In genomic region chr18:30800800-30801199, GRCh38 we compare ENCODE assay signal across 34 cellular contexts.
DNase-seq lines count a peak whose midpoint lies in the region; ATAC-seq, FAIRE-seq and TF ChIP-seq lines count a peak whose summit lies in the region.
"Had no signal": no experiment of that assay in that cellular context is flagged by ENCODE, and none has a peak within 500 bp of the region (broad histone marks: within the 10 kb centered on the region; RNA-seq: fewer than 3 reads in every experiment).

No MANE protein-coding gene starts in this region.

- no peak overlapping the region for H3K4me3 ChIP-seq in liver (ENCODE audit: low read depth in 1 of 3, low read length in 3 of 3)
- no peak overlapping the region for H3K4me3 ChIP-seq in HepG2 (replicated peaks in 1 of 3; ENCODE audit: insufficient read depth in 1 of 3, low read depth in 2 of 3, low read length in 3 of 3)
- H3K4me3 ChIP-seq: A549; BLaER1; BLaER1 treated with 17β-estradiol and CSF1 and Interleukin-3, amounts not matched to agents 10 nM and 100 nM had no signal

- ATAC-seq in HepG2 (no peak), left lobe of liver (peak; percentile 23), GM18858 (IDR thresholded peaks at IDR 0.05; ENCODE audit: unreplicated experiment) (no peak)
- no peak for ATAC-seq in stimulated activated memory B cell treated with anti-CD40 and anti-IgM and Interleukin-4, amounts not matched to agents 10 μg/mL and 1 μg/mL and 100 μg/mL, for 72 hours
- ATAC-seq: A549; CD8-positive, alpha-beta T cell had no signal

- intact Hi-C loops in HepG2 (cut with micrococcal nuclease; ENCODE audit: unreplicated experiment) = no loop called here

- H3K27ac ChIP-seq in liver (ENCODE audit: low read depth in 1 of 2, low read length in 2 of 2) = no peak overlapping the region
- no peak overlapping the region for H3K27ac ChIP-seq in HepG2 (ENCODE audit: extremely low read length, insufficient read depth, low read length)
- H3K27ac ChIP-seq: 22Rv1; A549; BLaER1; BLaER1 treated with 17β-estradiol and CSF1 and Interleukin-3, amounts not matched to agents 10 nM and 100 nM; C4-2B had no signal

- no peaks in the 10 kb centered on the region for H3K36me3 Mint-ChIP-seq in stimulated activated memory B cell treated with anti-CD40 and anti-IgM and Interleukin-4, amounts not matched to agents 10 μg/mL and 1 μg/mL and 100 μg/mL, for 72 hours
- H3K36me3 Mint-ChIP-seq: CD14-positive monocyte; CD4-positive, alpha-beta memory T cell; CD4-positive, CD25-positive, alpha-beta regulatory T cell; CD8-positive, alpha-beta memory T cell; CD8-positive, alpha-beta T cell had no signal

- FAIRE-seq in HepG2 (lab: Jason Lieb, UNC) = no peak
- FAIRE-seq in D721Med (lab: Jason Lieb, UNC) = peak; percentile 56
- FAIRE-seq: A204.1, A549 had no signal

- CTCF ChIA-PET in HepG2 (lab: Yijun Ruan, JAX; ENCODE audit: low intra/inter-chr PET ratio, low total read pairs) = no interaction called here

- H3K9ac ChIP-seq in liver (ENCODE audit: low read depth in 1 of 2, low read length in 2 of 2) = no peak overlapping the region
- no peak overlapping the region for H3K9ac ChIP-seq in HepG2 (ENCODE audit: insufficient read depth, low read depth, low read length)
- H3K9ac ChIP-seq: BLaER1; BLaER1 treated with 17β-estradiol and CSF1 and Interleukin-3, amounts not matched to agents 10 nM and 100 nM had no signal

- no peaks in the 10 kb centered on the region for H3K79me2 ChIP-seq in HepG2 (ENCODE audit: insufficient read depth, low read length)

- TF ChIP-seq POLR2A in HepG2 (IDR thresholded peaks at IDR 0.05; ENCODE audit: insufficient read depth in 1 of 2, low read depth in 2 of 2, low read length in 2 of 2) = no peak

- no TSS peak for BruUV-seq in HepG2 (replicated peaks; lab: Mats Ljungman, UMichigan)

- no peak overlapping the region for H2AFZ ChIP-seq in HepG2 (ENCODE audit: low read length)

- TF ChIP-seq CTCF in liver (IDR thresholded peaks at IDR 0.05; ENCODE audit: low read depth, low read length, missing input control) = no peak
- TF ChIP-seq CTCF in HepG2 (CRISPR knock-in tag; IDR thresholded peaks at IDR 0.05) = no peak
- no peak for TF ChIP-seq CTCF in D721Med (IDR thresholded peaks at IDR 0.05; ENCODE audit: insufficient read depth, missing control alignments)

- H3K27me3 ChIP-seq in liver (ENCODE audit: control insufficient read depth in 4 of 4, insufficient read depth in 4 of 4, low read length in 3 of 4) = no peaks in the 10 kb centered on the region
- H3K27me3 ChIP-seq in HepG2 (ENCODE audit: control insufficient read depth in 1 of 2, insufficient read depth in 2 of 2, low read length in 2 of 2) = no peaks in the 10 kb centered on the region
- H3K27me3 ChIP-seq: BE2C; BLaER1; BLaER1 treated with 17β-estradiol and CSF1 and Interleukin-3, amounts not matched to agents 10 nM and 100 nM had no signal

- H3K36me3 ChIP-seq in liver (ENCODE audit: control insufficient read depth in 4 of 4, insufficient read depth in 3 of 4, low read depth in 1 of 4, low read length in 3 of 4) (no peaks in the 10 kb centered on the region), HepG2 (replicated peaks in 1 of 2; ENCODE audit: control insufficient read depth in 1 of 2, insufficient read depth in 2 of 2, low read length in 2 of 2) (no peaks in the 10 kb centered on the region)
- H3K36me3 ChIP-seq: BE2C; BLaER1; BLaER1 treated with 17β-estradiol and CSF1 and Interleukin-3, amounts not matched to agents 10 nM and 100 nM had no signal

- H3K4me3 Mint-ChIP-seq in stimulated activated memory B cell treated with anti-CD40 and anti-IgM and Interleukin-4, amounts not matched to agents 10 μg/mL and 1 μg/mL and 100 μg/mL, for 72 hours = no peak overlapping the region
- H3K4me3 Mint-ChIP-seq: B cell; CD14-positive monocyte; CD4-positive, alpha-beta memory T cell; CD4-positive, alpha-beta T cell; CD4-positive, CD25-positive, alpha-beta regulatory T cell; CD8-positive, alpha-beta memory T cell; CD8-positive, alpha-beta T cell had no signal

- H3K4me1 ChIP-seq in liver (ENCODE audit: control insufficient read depth in 4 of 4, insufficient read depth in 4 of 4, low read length in 3 of 4) (no peaks in the 10 kb centered on the region), HepG2 (ENCODE audit: insufficient read depth, low read length) (no peaks in the 10 kb centered on the region)
- H3K4me1 ChIP-seq: A549; BE2C; BLaER1; BLaER1 treated with 17β-estradiol and CSF1 and Interleukin-3, amounts not matched to agents 10 nM and 100 nM; Caco-2 had no signal

- in situ Hi-C loops in HepG2 (cut with HindIII; ENCODE audit: extremely low pct_ligation_motif_present, low pct_unique_long_range_greater_than_20kb) = no loop called here

- TF ChIP-seq EP300 in HepG2 (IDR thresholded peaks at IDR 0.05; ENCODE audit: low read depth in 2 of 2, low read length in 2 of 2) (no peak), HepG2 (CRISPR knock-in tag; IDR thresholded peaks at IDR 0.05; ENCODE audit: borderline replicate concordance) (no peak)

- no peaks in the 10 kb centered on the region for H3K9me3 ChIP-seq in liver (ENCODE audit: control insufficient read depth in 4 of 4, low read length in 3 of 4)
- H3K9me3 ChIP-seq in HepG2 (ENCODE audit: low read length) = no peaks in the 10 kb centered on the region
- H3K9me3 ChIP-seq: A549; BE2C; BLaER1; BLaER1 treated with 17β-estradiol and CSF1 and Interleukin-3, amounts not matched to agents 10 nM and 100 nM; Caco-2 had no signal

- H3K9me3 Mint-ChIP-seq in stimulated activated memory B cell treated with anti-CD40 and anti-IgM and Interleukin-4, amounts not matched to agents 10 μg/mL and 1 μg/mL and 100 μg/mL, for 72 hours = peaks cover 5% of the 10 kb centered on the region

- POLR2A ChIA-PET in HepG2 (lab: Yijun Ruan, JAX) = no interaction called here

- WGBS in liver = 43% methylated on average over 1 of the region's 1 CpG
- 0% methylated on average over 1 of the region's 1 CpG for WGBS in HepG2 (ENCODE audit: low lambda C conversion rate)

- H3K4me1 Mint-ChIP-seq in stimulated activated memory B cell treated with anti-CD40 and anti-IgM and Interleukin-4, amounts not matched to agents 10 μg/mL and 1 μg/mL and 100 μg/mL, for 72 hours = no peaks in the 10 kb centered on the region
- H3K4me1 Mint-ChIP-seq: B cell; CD14-positive monocyte; CD4-positive, alpha-beta memory T cell; CD4-positive, CD25-positive, alpha-beta regulatory T cell; CD8-positive, alpha-beta memory T cell had no signal

- no peak overlapping the region for H3K27ac Mint-ChIP-seq in stimulated activated memory B cell treated with anti-CD40 and anti-IgM and Interleukin-4, amounts not matched to agents 10 μg/mL and 1 μg/mL and 100 μg/mL, for 72 hours
- H3K27ac Mint-ChIP-seq: B cell; CD14-positive monocyte; CD4-positive, alpha-beta memory T cell; CD4-positive, alpha-beta T cell; CD4-positive, CD25-positive, alpha-beta regulatory T cell; CD8-positive, alpha-beta memory T cell; CD8-positive, alpha-beta T cell had no signal

- H3K4me2 ChIP-seq in HepG2 (ENCODE audit: low read depth, low read length) = no peak overlapping the region
- H3K4me2 ChIP-seq: A549; BLaER1; BLaER1 treated with 17β-estradiol and CSF1 and Interleukin-3, amounts not matched to agents 10 nM and 100 nM had no signal

- no peaks in the 10 kb centered on the region for H4K20me1 ChIP-seq in HepG2 (ENCODE audit: insufficient read depth, low read length)
- H4K20me1 ChIP-seq: BLaER1; BLaER1 treated with 17β-estradiol and CSF1 and Interleukin-3, amounts not matched to agents 10 nM and 100 nM had no signal

- no peak for TF ChIP-seq RAD21 in liver (IDR thresholded peaks at IDR 0.05)
- TF ChIP-seq RAD21 in HepG2 (CRISPR knock-in tag; IDR thresholded peaks at IDR 0.05) = no peak

- DNase-seq in HepG2 (ENCODE audit: low spot score) (no peak), D721Med (ENCODE audit: insufficient read length, low spot score) (no peak), left lobe of liver (ENCODE audit: low spot score) (no peak)
- DNase-seq: 8988T; ACHN; AML-193; BE2C; C1 segment of cervical spinal cord; Caco-2; Calu3; CD4-positive, alpha-beta memory T cell; CD4-positive, alpha-beta T cell; CD4-positive, CD25-positive, alpha-beta regulatory T cell; CD8-positive, alpha-beta memory T cell; CD8-positive, alpha-beta T cell; COR-L47; DMS 273 treated with DMSO at 0.1 percent for 48 hours; DMS153; DMS53; DMS79; DMS79 treated with DMSO at 0.1 percent for 48 hours; DND-41; EL had no signal

- no peaks in the 10 kb centered on the region for H3K27me3 Mint-ChIP-seq in stimulated activated memory B cell treated with anti-CD40 and anti-IgM and Interleukin-4, amounts not matched to agents 10 μg/mL and 1 μg/mL and 100 μg/mL, for 72 hours
- H3K27me3 Mint-ChIP-seq: B cell; CD4-positive, alpha-beta memory T cell; CD4-positive, alpha-beta T cell; CD4-positive, CD25-positive, alpha-beta regulatory T cell; CD8-positive, alpha-beta memory T cell had no signal

TF ChIP-seq in liver, 16 proteins besides CTCF, POLR2A, EP300 and RAD21:
- TF ChIP-seq FOXA2 (IDR thresholded peaks at IDR 0.05) = no peak
- TF ChIP-seq FOXA1 (IDR thresholded peaks at IDR 0.05) = no peak
- TF ChIP-seq HNF4G (IDR thresholded peaks at IDR 0.05) = no peak
- no peak for TF ChIP-seq YY1 (IDR thresholded peaks at IDR 0.05)
- no peak for TF ChIP-seq EGR1 (IDR thresholded peaks at IDR 0.05; ENCODE audit: low read depth in 2 of 2)
- TF ChIP-seq NR2F2 (IDR thresholded peaks at IDR 0.05) = peak; percentile 83
- no peak for TF ChIP-seq HNF4A (conservative IDR thresholded peaks at IDR 0.05)

TF ChIP-seq in HepG2, 621 proteins besides CTCF, POLR2A, EP300 and RAD21 (continues in another document):
- TF ChIP-seq ZNF883 (CRISPR knock-in tag; IDR thresholded peaks at IDR 0.05; ENCODE audit: not compliant biosample characterization) (no peak), HNRNPUL1 (IDR thresholded peaks at IDR 0.05; ENCODE audit: low read depth, low read length) (no peak), PATZ1 (CRISPR knock-in tag; IDR thresholded peaks at IDR 0.05) (no peak), KDM1A (CRISPR knock-in tag; IDR thresholded peaks at IDR 0.05) (no peak)
